22 cellular contexts compared by ENCODE assay signal in genomic region chr11:131468565-131468964, GRCh38.
"Had no signal": no experiment of that assay in that cellular context is flagged by ENCODE, and none has a peak within 500 bp of the region (broad histone marks: within the 10 kb centered on the region; RNA-seq: fewer than 3 reads in every experiment).

No MANE protein-coding gene starts in this region.

- H3K4me3 ChIP-seq: esophagus muscularis mucosa, gastrocnemius medialis, left lung, lower lobe of right lung, right lobe of liver, skin epidermis, thoracic aorta, uterus had no signal

- H3K27ac ChIP-seq: esophagus muscularis mucosa, gastrocnemius medialis, left lung, lower lobe of right lung, right lobe of liver, skin epidermis, thoracic aorta, uterus had no signal

- H3K27me3 ChIP-seq: gastrocnemius medialis, right lobe of liver, uterus had no signal

- DNase-seq: activated CD4-positive, alpha-beta T cell treated with anti-CD3 and anti-CD28 coated beads for 36 hours; activated CD4-positive, CD25-positive, alpha-beta regulatory T cell; activated CD8-positive, alpha-beta memory T cell treated with anti-CD3 and anti-CD28 coated beads, Interleukin-2, amount 10 ng/mL, durations not matched to agents 7 days and 5 days; activated CD8-positive, alpha-beta T cell treated with anti-CD3 and anti-CD28 coated beads, Interleukin-2, amount 10 ng/mL, durations not matched to agents 7 days and 5 days; activated effector memory CD4-positive, alpha-beta T cell treated with anti-CD3 and anti-CD28 coated beads, Interleukin-2, amount 50 U/mL, for 16 hours; activated naive CD4-positive, alpha-beta T cell treated with anti-CD3 and anti-CD28 coated beads for 36 hours; activated naive CD8-positive, alpha-beta T cell treated with anti-CD3 and anti-CD28 coated beads for 36 hours; activated T-cell treated with anti-CD3 and anti-CD28 coated beads for 4 hours; amniotic stem cell; gastrocnemius medialis; glutamatergic neuron; left lung; lower lobe of right lung; mesenchymal stem cell; naive thymus-derived CD8-positive, alpha-beta T cell; right lobe of liver; stimulated activated CD4-positive, alpha-beta T cell treated with anti-CD3 and anti-CD28 coated beads, Interleukin-12 subunit alpha, Interleukin-12 subunit beta, amount 100 ng/mL, for 4 hours; stimulated activated CD4-positive, alpha-beta T cell treated with anti-CD3 and anti-CD28 coated beads, Interleukin-4, amount 100 ng/mL, for 1 hour; uterus had no signal

- H3K36me3 ChIP-seq: esophagus muscularis mucosa, gastrocnemius medialis, left lung, lower lobe of right lung, right lobe of liver, thoracic aorta, uterus had no signal

- H3K9me3 ChIP-seq: esophagus muscularis mucosa, gastrocnemius medialis, left lung, lower lobe of right lung, right lobe of liver, thoracic aorta, uterus had no signal

- H3K4me1 ChIP-seq: esophagus muscularis mucosa, gastrocnemius medialis, left lung, lower lobe of right lung, right lobe of liver, uterus had no signal
